13 cellular contexts compared by ENCODE assay signal in genomic region chr2:11539317-11540147, GRCh38. TPM values are rescaled to one million over a fixed set of nuclear protein-coding genes. Genes with fewer than 3 reads are reported as not detected.
DNase-seq lines count a peak whose midpoint lies in the region; ATAC-seq and TF ChIP-seq lines count a peak whose summit lies in the region.
"Had no signal": no experiment of that assay in that cellular context is flagged by ENCODE, and none has a peak within 500 bp of the region (broad histone marks: within the 10 kb centered on the region; RNA-seq: fewer than 3 reads in every experiment).

No MANE protein-coding gene starts in this region.

- peak overlapping the region; percentile 26 for H3K4me3 Mint-ChIP-seq in WTC11
- H3K4me3 Mint-ChIP-seq: activated CD8-positive, alpha-beta T cell treated with anti-CD3 and anti-CD28 coated beads for 36 hours; brain; naive thymus-derived CD4-positive, alpha-beta T cell had no signal

- H3K9me3 Mint-ChIP-seq in WTC11 = no peaks in the 10 kb centered on the region
- H3K9me3 Mint-ChIP-seq: activated CD8-positive, alpha-beta T cell treated with anti-CD3 and anti-CD28 coated beads for 36 hours; brain had no signal

- no peaks in the 10 kb centered on the region for H3K27me3 Mint-ChIP-seq in WTC11 (ENCODE audit: low read depth)
- H3K27me3 Mint-ChIP-seq: brain had no signal

- H4K20me1 ChIP-seq in SK-N-SH (ENCODE audit: insufficient read depth) = no peaks in the 10 kb centered on the region

- H2AFZ ChIP-seq in SK-N-SH (ENCODE audit: low read depth) = no peak overlapping the region

- no peak overlapping the region for H3K9ac ChIP-seq in SK-N-SH

- TF ChIP-seq RAD21 in SK-N-SH (IDR thresholded peaks at IDR 0.05; ENCODE audit: low read length) = no peak

- H3K36me3 Mint-ChIP-seq in WTC11 = no peaks in the 10 kb centered on the region
- H3K36me3 Mint-ChIP-seq: brain; naive thymus-derived CD4-positive, alpha-beta T cell had no signal

- CTCF ChIA-PET in SK-N-SH (lab: Yijun Ruan, JAX) = interaction anchor here (1.1 to 5.2 kb wide), 2 partner anchors 44 to 62 kb away, joined by 3 to 34 read pairs; no protein-coding TSS in a partner anchor
- CTCF ChIA-PET in WTC11 (lab: Charles Lee) = interaction anchor here (0.6 to 10.2 kb wide), 6 partner anchors 24 to 407 kb away, joined by 3 to 191 read pairs (median 3); a partner anchor contains a TSS

- TF ChIP-seq CTCF in SK-N-SH (IDR thresholded peaks at IDR 0.05) = no peak
- TF ChIP-seq CTCF in WTC11 (IDR thresholded peaks at IDR 0.05) = no peak
- TF ChIP-seq CTCF in left lung (IDR thresholded peaks at IDR 0.05) = no peak
- TF ChIP-seq CTCF in uterus (IDR thresholded peaks at IDR 0.05) = no peak

- TF ChIP-seq POLR2A in uterus (IDR thresholded peaks at IDR 0.05) = no peak

- TF ChIP-seq EP300 in SK-N-SH (IDR thresholded peaks at IDR 0.05; ENCODE audit: borderline replicate concordance in 1 of 2, low read depth in 1 of 2, low read length in 1 of 2) = no peak

- H3K27ac Mint-ChIP-seq in WTC11 = peak overlapping the region; percentile 71
- H3K27ac Mint-ChIP-seq: activated CD8-positive, alpha-beta T cell treated with anti-CD3 and anti-CD28 coated beads for 36 hours; naive thymus-derived CD4-positive, alpha-beta T cell had no signal

- POLR2A ChIA-PET in SK-N-SH (lab: Yijun Ruan, JAX) (no interaction called here), WTC11 (lab: Charles Lee) (interaction anchor here (0.9 kb wide), 1 partner anchor 9 kb away, joined by 3 read pairs; no protein-coding TSS in a partner anchor)

- no peak overlapping the region for H3K4me2 ChIP-seq in SK-N-SH

- DNase-seq in SK-N-SH = no peak
- no peak for DNase-seq in WTC11 (ENCODE audit: low spot score)
- no peak for DNase-seq in left lung
- peak; percentile 74 to 85 for DNase-seq in uterus
- DNase-seq in AG08396 (ENCODE audit: low spot score) = no peak
- DNase-seq in SW 1271 (lab: John Stamatoyannopoulos, UW) = no peak
- DNase-seq in activated T-cell treated with anti-CD3 and anti-CD28 coated beads, Interleukin-2, amount 50 U/mL, for 48 hours = no peak
- DNase-seq: activated CD8-positive, alpha-beta T cell treated with anti-CD3 and anti-CD28 coated beads for 36 hours; foreskin melanocyte; Karpas-422; naive thymus-derived CD4-positive, alpha-beta T cell had no signal

- ATAC-seq in SK-N-SH treated with all-trans-retinoic acid at 6 μM for 48 hours (0 out of 3 replicates have a peak, but pooled peaks have one; percentile 40), WTC11 (peak; percentile 23), left lung (peak; percentile 36)
- ATAC-seq: activated CD8-positive, alpha-beta T cell treated with anti-CD3 and anti-CD28 coated beads for 36 hours; naive thymus-derived CD4-positive, alpha-beta T cell had no signal

- H3K4me3 ChIP-seq in SK-N-SH (ENCODE audit: low read depth in 2 of 2, low read length in 1 of 2) (no peak overlapping the region), left lung (no peak overlapping the region), uterus (peak overlapping the region; percentile 30 to 37)

- H3K27me3 ChIP-seq in SK-N-SH (ENCODE audit: insufficient read depth) = peaks cover 16% of the 10 kb centered on the region; the same call in 1 of the 2 replicates
- peaks cover 0 to 49% of the 10 kb centered on the region in 2 donors for H3K27me3 ChIP-seq in left lung
- H3K27me3 ChIP-seq in uterus = no peaks in the 10 kb centered on the region

- H3F3A ChIP-seq in SK-N-SH (replicated peaks; ENCODE audit: insufficient read depth) = no peaks in the 10 kb centered on the region

- H3K27ac ChIP-seq in SK-N-SH (ENCODE audit: low read depth in 2 of 2, low read length in 1 of 2) (no peak overlapping the region), left lung (no peak overlapping the region), uterus (peak overlapping the region; percentile 73 to 91)

- H3K36me3 ChIP-seq in SK-N-SH (replicated peaks in 1 of 2; ENCODE audit: control insufficient read depth in 1 of 2, insufficient read depth in 2 of 2, low read length in 1 of 2) (no peaks in the 10 kb centered on the region), left lung (no peaks in the 10 kb centered on the region), uterus (no peaks in the 10 kb centered on the region)

- H3K79me2 ChIP-seq in SK-N-SH (ENCODE audit: insufficient read depth) = no peaks in the 10 kb centered on the region

- intact Hi-C loops in left lung (cut with DNase I) (no loop called here), uterus (cut with DNase I; ENCODE audit: low total_unique reads) (no loop called here)

- no peaks in the 10 kb centered on the region for H3K9me3 ChIP-seq in SK-N-SH
- no peaks in the 10 kb centered on the region for H3K9me3 ChIP-seq in left lung
- H3K9me3 ChIP-seq in uterus = no peaks in the 10 kb centered on the region

- H3K4me1 Mint-ChIP-seq in WTC11 = peaks cover 71% of the 10 kb centered on the region
- H3K4me1 Mint-ChIP-seq: naive thymus-derived CD4-positive, alpha-beta T cell had no signal

- 79% methylated on average over 14 of the region's 18 CpGs for WGBS in SK-N-SH (ENCODE audit: low lambda C conversion rate)

- H3K9me2 ChIP-seq in SK-N-SH = no peaks in the 10 kb centered on the region

- H3K4me1 ChIP-seq in SK-N-SH (ENCODE audit: control insufficient read depth in 1 of 2, insufficient read depth in 2 of 2, low read depth in 1 of 2, low read length in 1 of 2) (peaks cover 0 to 43% of the 10 kb centered on the region in 2 experiments; a peak in 2 of 4 replicates), left lung (no peaks in the 10 kb centered on the region), uterus (no peaks in the 10 kb centered on the region)

TF ChIP-seq in SK-N-SH treated with all-trans-retinoic acid at 6 μM for 48 hours, 23 proteins besides CTCF, POLR2A, EP300 and RAD21 (continues in another document):
- TF ChIP-seq OSR1 (CRISPR knock-in tag; IDR thresholded peaks at IDR 0.05) = no peak
- no peak for TF ChIP-seq PPARA (CRISPR knock-in tag; IDR thresholded peaks at IDR 0.05; ENCODE audit: borderline replicate concordance)
- TF ChIP-seq PATZ1 (CRISPR knock-in tag; IDR thresholded peaks at IDR 0.05; ENCODE audit: borderline replicate concordance) = no peak

TF ChIP-seq in SK-N-SH, 30 proteins besides CTCF, POLR2A, EP300 and RAD21:
- TF ChIP-seq YY1 (IDR thresholded peaks at IDR 0.05; ENCODE audit: low read depth) (no peak), SMC3 (IDR thresholded peaks at IDR 0.05; ENCODE audit: low read depth, low read length) (no peak), RCOR1 (IDR thresholded peaks at IDR 0.05; ENCODE audit: low read length) (no peak), FOSL2 (IDR thresholded peaks at IDR 0.05; ENCODE audit: borderline replicate concordance, low read depth) (no peak), GABPA (IDR thresholded peaks at IDR 0.05; ENCODE audit: low read depth) (no peak)

TF ChIP-seq in WTC11, 78 proteins besides CTCF, POLR2A, EP300 and RAD21 (continues in another document):
- TF ChIP-seq ZNF219 (CRISPR knock-in tag; IDR thresholded peaks at IDR 0.05; ENCODE audit: borderline replicate concordance) = no peak
- TF ChIP-seq CREM (CRISPR knock-in tag; IDR thresholded peaks at IDR 0.05) = no peak
- TF ChIP-seq TCF7 (CRISPR knock-in tag; IDR thresholded peaks at IDR 0.05; ENCODE audit: low read depth) = 0 out of 2 replicates have a peak, but pooled peaks have one; percentile 22
- TF ChIP-seq OVOL2 (CRISPR knock-in tag; IDR thresholded peaks at IDR 0.05; ENCODE audit: borderline replicate concordance) = no peak
- peak; percentile 16 for TF ChIP-seq GABPB1 (CRISPR knock-in tag; IDR thresholded peaks at IDR 0.05)
- peak; percentile 24; the same call in 1 of the 2 replicates for TF ChIP-seq FOXP4 (CRISPR knock-in tag; IDR thresholded peaks at IDR 0.05)
- peak; percentile 46 for TF ChIP-seq USF2 (CRISPR knock-in tag; IDR thresholded peaks at IDR 0.05)

RNA-seq across cellular contexts. Expression of gene GREB1, which starts 5.7 kb away (rescaled TPM):
- 2.7 and 2.9 TPM in 2 replicates for polyA plus RNA-seq in SK-N-SH (2012; rRNA removed)
- 2.2 and 3.6 TPM in 2 replicates for polyA plus RNA-seq in SK-N-SH (2012; cell fraction: cytosol; rRNA removed)
- polyA plus RNA-seq in SK-N-SH (2012; cell fraction: nucleus; rRNA removed) = 5.0 and 7.1 TPM in 2 replicates
- total RNA-seq in WTC11 (2021) (31.9 to 35.7 TPM (median 34.4 TPM) in 3 replicates), left lung (1 to 10 TPM; 1.6 to 3.1 TPM), uterus (100 to 1,000 TPM in 2 of 4 donors, 10 to 100 TPM in 2; 20.3 to 166 (median 78.8) TPM)
- polyA plus RNA-seq: naive thymus-derived CD4-positive, alpha-beta T cell had no signal

Comparison
In these comparisons a context has a peak if more than half of its experiments do, and no peak if none do; other contexts are left out.
1. DNase-seq: peak in uterus (2 of 2); none in SK-N-SH (single experiment), WTC11 (single experiment), left lung (0 of 2), AG08396 (single experiment), SW 1271 (0 of 2) and activated T-cell treated with anti-CD3 and anti-CD28 coated beads, Interleukin-2, amount 50 U/mL, for 48 hours (0 of 2).
2. H3K27ac ChIP-seq: peak in uterus (2 of 2); none in SK-N-SH (0 of 2) and left lung (0 of 2).
3. H3K4me3 ChIP-seq: peak in uterus (2 of 2); none in SK-N-SH (0 of 2) and left lung (0 of 2).
4. Peak in every context shown above with its lines, with median percentiles within 50 percentile points of each other: ATAC-seq.